Comparison of ENCODE assay signal across 7 cellular contexts in the genomic region with DNA sequence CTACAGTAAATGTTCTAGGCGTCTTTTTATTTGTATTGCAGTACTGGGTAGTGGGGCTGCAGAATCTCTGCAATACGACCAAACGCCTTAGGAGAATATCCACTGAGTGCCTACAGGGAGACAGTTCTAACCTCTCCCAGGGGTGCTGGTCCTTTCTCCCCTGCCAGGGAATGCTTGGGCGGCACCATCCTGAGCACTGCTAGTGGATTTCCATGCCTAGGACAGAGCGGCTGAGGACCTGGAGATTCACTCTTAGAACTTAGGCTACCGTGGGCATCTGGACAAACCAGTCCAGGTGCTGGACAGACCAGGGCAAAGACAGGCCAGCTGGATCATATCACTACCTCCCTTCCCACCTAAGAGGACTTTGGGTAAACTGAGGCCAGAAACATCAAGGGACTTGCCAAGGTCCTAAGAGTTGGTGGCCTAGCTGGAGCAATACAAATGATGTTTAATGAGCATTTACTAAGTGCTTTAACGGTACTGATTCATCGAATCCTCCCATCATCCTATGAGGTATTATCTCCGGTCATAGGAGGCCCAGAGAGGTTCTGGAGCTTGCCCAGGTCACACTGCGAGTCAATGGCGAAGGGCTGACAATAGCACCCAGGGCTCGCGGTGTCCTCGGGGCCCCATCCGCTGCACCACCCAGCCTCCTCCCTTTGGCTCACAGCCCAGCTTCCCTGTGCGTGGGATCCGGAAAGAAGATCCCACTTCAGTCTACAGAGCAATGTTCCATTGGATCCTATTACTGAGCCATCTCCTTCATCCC. TPM values are rescaled to one million over a fixed set of nuclear protein-coding genes. Genes with fewer than 3 reads are reported as not detected.
DNase-seq lines count a peak whose midpoint lies in the region; ATAC-seq and TF ChIP-seq lines count a peak whose summit lies in the region.

No MANE protein-coding gene starts in this region.

- H3K9me3 ChIP-seq in HUES6 (ENCODE audit: control insufficient read depth, insufficient read depth, low read depth, low read length) (peaks cover 18% of the 10 kb centered on the region), left ventricle myocardium inferior (replicated peaks) (no peaks in the 10 kb centered on the region), gastrocnemius medialis (no peaks in the 10 kb centered on the region)

- no peaks in the 10 kb centered on the region for H3K9me3 Mint-ChIP-seq in activated T-helper 2 cell treated with anti-CD3 and anti-CD28 coated beads, Interferon-gamma antibody, Interleukin-2, Interleukin-4, amounts not matched to agents 10 μg/mL and 5 μg/mL and 100 μg/mL, durations not matched to agents 14 hours and 24 hours and 36 hours

- H3K4me1 ChIP-seq in HUES6 (ENCODE audit: control insufficient read depth, insufficient read depth, low read length): 0 out of 2 replicates have a peak, but pooled peaks cover 3% of the 10 kb centered on the region
- H3K4me1 ChIP-seq in left ventricle myocardium inferior: peaks cover 26% of the 10 kb centered on the region
- no peaks in the 10 kb centered on the region for H3K4me1 ChIP-seq in gastrocnemius medialis

- in situ Hi-C loops in gastrocnemius medialis (cut with MboI; ENCODE audit: low sequenced_read_pairs in 4 of 4): no loop called here
- in situ Hi-C loops in GM13976 (cut with MboI; ENCODE audit: low sequenced_read_pairs, unreplicated experiment): no loop called here

- TF ChIP-seq POLR2A in gastrocnemius medialis (IDR thresholded peaks at IDR 0.05): no peak

- no peak for ATAC-seq in gastrocnemius medialis

- H3K4me3 ChIP-seq in GM12865 (ENCODE audit: low read depth, low read length) (peak overlapping the region; percentile 86), HUES6 (ENCODE audit: low read depth, low read length) (peak overlapping the region; percentile 84), left ventricle myocardium inferior (peak overlapping the region; percentile 75), gastrocnemius medialis (peak overlapping the region; percentile 40 to 63 (median 55))

- peak overlapping the region; percentile 82 for H3K4me3 Mint-ChIP-seq in activated T-helper 2 cell treated with anti-CD3 and anti-CD28 coated beads, Interferon-gamma antibody, Interleukin-2, Interleukin-4, amounts not matched to agents 10 μg/mL and 5 μg/mL and 100 μg/mL, durations not matched to agents 14 hours and 24 hours and 36 hours (ENCODE audit: low read depth)

- H3K27me3 ChIP-seq in HUES6 (ENCODE audit: control insufficient read depth, insufficient read depth, low read length) (0 out of 2 replicates have a peak, but pooled peaks cover 3% of the 10 kb centered on the region), left ventricle myocardium inferior (ENCODE audit: low read depth) (no peaks in the 10 kb centered on the region), gastrocnemius medialis (no peaks in the 10 kb centered on the region)

- H3K36me3 Mint-ChIP-seq in activated T-helper 2 cell treated with anti-CD3 and anti-CD28 coated beads, Interferon-gamma antibody, Interleukin-2, Interleukin-4, amounts not matched to agents 10 μg/mL and 5 μg/mL and 100 μg/mL, durations not matched to agents 14 hours and 24 hours and 36 hours (ENCODE audit: low read depth): peaks cover 16% of the 10 kb centered on the region

- no peaks in the 10 kb centered on the region for H3K4me1 Mint-ChIP-seq in activated T-helper 2 cell treated with anti-CD3 and anti-CD28 coated beads, Interferon-gamma antibody, Interleukin-2, Interleukin-4, amounts not matched to agents 10 μg/mL and 5 μg/mL and 100 μg/mL, durations not matched to agents 14 hours and 24 hours and 36 hours (ENCODE audit: low read depth)

- no peak overlapping the region for H3K27ac Mint-ChIP-seq in activated T-helper 2 cell treated with anti-CD3 and anti-CD28 coated beads, Interferon-gamma antibody, Interleukin-2, Interleukin-4, amounts not matched to agents 10 μg/mL and 5 μg/mL and 100 μg/mL, durations not matched to agents 14 hours and 24 hours and 36 hours

- H3K9ac ChIP-seq in HUES6 (ENCODE audit: low read length): peak overlapping the region; percentile 41

- H3K27ac ChIP-seq in HUES6 (ENCODE audit: low read depth, low read length) (no peak overlapping the region), left ventricle myocardium inferior (replicated peaks) (peak overlapping the region; percentile 90), gastrocnemius medialis (peak overlapping the region in 3 of 4 donors; percentile 38 to 70 (median 69))

- no peak for DNase-seq in GM12865 (ENCODE audit: low read depth)
- DNase-seq in activated T-helper 2 cell treated with anti-CD3 and anti-CD28 coated beads, Interferon-gamma antibody, Interleukin-2, Interleukin-4, amounts not matched to agents 10 μg/mL and 5 μg/mL and 100 μg/mL, durations not matched to agents 14 hours and 24 hours and 36 hours (ENCODE audit: low spot score): no peak
- peak; percentile 49 for DNase-seq in left ventricle myocardium inferior
- DNase-seq in gastrocnemius medialis: no peak
- DNase-seq in GM13976 (ENCODE audit: low spot score): no peak
- DNase-seq in retina: no peak

- peaks cover 31% of the 10 kb centered on the region for H3K36me3 ChIP-seq in HUES6 (ENCODE audit: control insufficient read depth, insufficient read depth, low read length)
- H3K36me3 ChIP-seq in left ventricle myocardium inferior: peaks cover 17% of the 10 kb centered on the region
- no peaks in the 10 kb centered on the region for H3K36me3 ChIP-seq in gastrocnemius medialis

- intact Hi-C loops in activated T-helper 2 cell treated with anti-CD3 and anti-CD28 coated beads, Interferon-gamma antibody, Interleukin-2, Interleukin-4, amounts not matched to agents 10 μg/mL and 5 μg/mL and 100 μg/mL, durations not matched to agents 14 hours and 24 hours and 36 hours (cut with micrococcal nuclease): loop anchor here (5.0 kb wide), 2 partner anchors 40 to 235 kb away; partner anchors contain the start of gene GP5
- intact Hi-C loops in left ventricle myocardium inferior (cut with micrococcal nuclease): no loop called here
- intact Hi-C loops in gastrocnemius medialis (cut with DNase I; ENCODE audit: low total_unique reads): no loop called here

- TF ChIP-seq CTCF in GM12865 (IDR thresholded peaks at IDR 0.05; ENCODE audit: insufficient read depth, low read depth, low read length, missing control alignments) (no peak), left ventricle myocardium inferior (IDR thresholded peaks at IDR 0.05; ENCODE audit: borderline replicate concordance) (no peak), gastrocnemius medialis (IDR thresholded peaks at IDR 0.05 in 4 of 5, conservative IDR thresholded peaks at IDR 0.05 in 1 of 5) (no peak), GM13976 (IDR thresholded peaks at IDR 0.05; ENCODE audit: borderline replicate concordance, control extremely low read depth, extremely low read depth, insufficient read depth, missing control alignments) (no peak)

- H3K27me3 Mint-ChIP-seq in activated T-helper 2 cell treated with anti-CD3 and anti-CD28 coated beads, Interferon-gamma antibody, Interleukin-2, Interleukin-4, amounts not matched to agents 10 μg/mL and 5 μg/mL and 100 μg/mL, durations not matched to agents 14 hours and 24 hours and 36 hours (ENCODE audit: low read depth): no peaks in the 10 kb centered on the region

RNA-seq across cellular contexts. Expression of gene TMEM44, which starts 0.8 kb away (rescaled TPM):
- 9.3 and 9.4 TPM in 2 replicates for total RNA-seq in activated T-helper 2 cell treated with anti-CD3 and anti-CD28 coated beads, Interferon-gamma antibody, Interleukin-2, Interleukin-4, amounts not matched to agents 10 μg/mL and 5 μg/mL and 100 μg/mL, durations not matched to agents 14 hours and 24 hours and 36 hours
- total RNA-seq in left ventricle myocardium inferior: 7.5 TPM
- total RNA-seq in gastrocnemius medialis: 1 to 10 TPM; 3.0 to 5.4 (median 3.1) TPM

RNA-seq across cellular contexts. Expression of gene LSG1, which starts 39.6 kb away (rescaled TPM):
- total RNA-seq in activated T-helper 2 cell treated with anti-CD3 and anti-CD28 coated beads, Interferon-gamma antibody, Interleukin-2, Interleukin-4, amounts not matched to agents 10 μg/mL and 5 μg/mL and 100 μg/mL, durations not matched to agents 14 hours and 24 hours and 36 hours: 52.8 and 53.6 TPM in 2 replicates
- total RNA-seq in left ventricle myocardium inferior: 23.4 TPM
- 10 to 100 TPM; 23.2 to 38.4 (median 28.0) TPM for total RNA-seq in gastrocnemius medialis

RNA-seq across cellular contexts. Expression of gene FAM43A, which starts 53.3 kb away (rescaled TPM):
- 6.9 and 7.0 TPM in 2 replicates for total RNA-seq in activated T-helper 2 cell treated with anti-CD3 and anti-CD28 coated beads, Interferon-gamma antibody, Interleukin-2, Interleukin-4, amounts not matched to agents 10 μg/mL and 5 μg/mL and 100 μg/mL, durations not matched to agents 14 hours and 24 hours and 36 hours
- total RNA-seq in left ventricle myocardium inferior (18.0 TPM), gastrocnemius medialis (1 to 10 TPM; 2.7 to 4.8 (median 4.3) TPM)
